ENCODE assay signal across 8 cellular contexts in the genomic region with DNA sequence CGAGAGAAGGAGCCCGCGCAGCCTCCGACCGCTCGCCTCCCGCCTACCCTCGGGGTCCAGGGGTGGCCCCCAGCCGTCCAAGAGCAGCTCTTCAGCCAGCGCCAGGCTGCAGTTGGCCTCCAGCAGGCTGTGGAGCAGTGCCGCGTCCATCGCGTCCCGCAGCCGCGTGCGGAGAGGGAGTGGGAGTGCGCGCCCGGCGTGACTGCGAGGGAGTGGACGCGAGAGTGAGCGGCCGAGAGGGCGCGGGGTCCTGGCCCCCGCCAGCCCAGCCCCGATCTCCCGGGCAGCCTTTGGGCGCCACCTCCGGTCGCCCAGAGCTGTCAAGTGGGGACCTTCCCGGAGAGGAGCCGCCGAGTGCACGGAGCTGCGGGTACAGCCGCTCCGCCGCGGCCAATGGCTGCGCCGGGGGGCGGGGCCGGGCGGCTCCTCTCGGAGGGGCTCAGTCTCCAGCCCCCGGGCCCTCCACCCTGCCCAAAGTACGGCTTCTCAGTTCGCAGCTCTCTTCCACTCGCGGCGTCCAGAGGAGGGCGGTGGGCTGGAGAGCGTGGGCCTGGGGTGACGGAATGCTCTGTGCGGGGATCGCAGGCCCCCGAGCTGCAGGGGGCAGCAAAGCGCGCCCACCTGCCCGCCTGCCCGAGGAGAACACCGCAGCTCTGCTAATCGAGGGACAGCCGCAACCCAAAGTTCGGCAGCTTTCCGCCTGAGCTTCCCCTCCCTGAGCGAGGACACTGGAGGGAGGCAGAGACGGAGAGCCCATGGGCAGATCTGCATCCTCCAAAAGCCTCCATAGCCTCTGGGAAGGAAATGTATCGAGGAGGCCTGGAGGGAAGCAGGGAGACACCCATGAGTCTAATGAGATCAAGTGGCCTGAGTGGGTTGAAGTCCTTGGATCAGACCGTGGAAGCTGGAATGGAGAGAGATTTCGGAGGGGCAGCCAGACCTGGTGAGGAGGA.
DNase-seq lines count a peak whose midpoint lies in the region; ATAC-seq lines count a peak whose summit lies in the region.

TSS of gene CRHR2 (minus strand) at position 326 of the 953 bp plus-strand sequence. CDS start at position 150, 176 bp downstream.

- H3K36me3 ChIP-seq in BLaER1 treated with 17β-estradiol and CSF1 and Interleukin-3, amounts not matched to agents 10 nM and 100 nM: no peaks in the 10 kb centered on the region
- H3K36me3 ChIP-seq in iPS-15b (ENCODE audit: control insufficient read depth, insufficient read depth, low read length): no peaks in the 10 kb centered on the region

- no peak within 1 kb of the TSS for H3K27ac ChIP-seq in BLaER1 treated with 17β-estradiol and CSF1 and Interleukin-3, amounts not matched to agents 10 nM and 100 nM

- peaks cover 30 to 44% (median 37%) of the 10 kb centered on the region in 11 experiments for H3K27me3 ChIP-seq in BLaER1 treated with 17β-estradiol and CSF1 and Interleukin-3, amounts not matched to agents 10 nM and 100 nM
- peaks cover 60% of the 10 kb centered on the region for H3K27me3 ChIP-seq in iPS-15b (ENCODE audit: control insufficient read depth, insufficient read depth, low read length)

- peak; percentile 51 for ATAC-seq in HG03354 (IDR thresholded peaks at IDR 0.05; ENCODE audit: poor library complexity, severe bottlenecking, unreplicated experiment)
- no peak for ATAC-seq in HG03378 (IDR thresholded peaks at IDR 0.05; ENCODE audit: unreplicated experiment)

- H4K20me1 ChIP-seq in BLaER1 treated with 17β-estradiol and CSF1 and Interleukin-3, amounts not matched to agents 10 nM and 100 nM: peaks cover 0 to 16% (median 0%) of the 10 kb centered on the region in 11 experiments; a peak in 1 of 22 replicates

- peak; percentile 9 for DNase-seq in activated naive CD4-positive, alpha-beta T cell treated with Interleukin-2 at 50 U/mL for 16 hours
- peak; percentile 22 for DNase-seq in stimulated activated CD4-positive, alpha-beta T cell treated with anti-CD3 and anti-CD28 coated beads, Interleukin-1b, Interleukin-23, amount 100 ng/mL, for 48 hours
- DNase-seq in NCI-H2029 treated with DMSO at 0.1 percent for 48 hours (lab: John Stamatoyannopoulos, UW) (no peak), inferior parietal cortex (ENCODE audit: extremely low spot score) (no peak)

- H3K4me2 ChIP-seq in BLaER1 treated with 17β-estradiol and CSF1 and Interleukin-3, amounts not matched to agents 10 nM and 100 nM: peak within 1 kb of the TSS; percentile 63 to 86 (median 77)

- peak within 1 kb of the TSS; percentile 33 to 62 (median 50) for H3K4me3 ChIP-seq in BLaER1 treated with 17β-estradiol and CSF1 and Interleukin-3, amounts not matched to agents 10 nM and 100 nM
- H3K4me3 ChIP-seq in iPS-15b (ENCODE audit: low read depth, low read length): peak within 1 kb of the TSS; percentile 70

- H3K9me3 ChIP-seq in BLaER1 treated with 17β-estradiol and CSF1 and Interleukin-3, amounts not matched to agents 10 nM and 100 nM (replicated peaks in 1 of 11): peaks cover 0 to 11% (median 8%) of the 10 kb centered on the region in 11 experiments; a peak in 12 of 22 replicates
- no peaks in the 10 kb centered on the region for H3K9me3 ChIP-seq in iPS-15b (ENCODE audit: control insufficient read depth, insufficient read depth, low read length)

- peak within 1 kb of the TSS in 4 of 11 experiments; percentile 11 to 38 (median 16); a peak in 3 of 22 replicates for H3K9ac ChIP-seq in BLaER1 treated with 17β-estradiol and CSF1 and Interleukin-3, amounts not matched to agents 10 nM and 100 nM
- H3K9ac ChIP-seq in iPS-15b (ENCODE audit: low read depth, low read length): no peak within 1 kb of the TSS

- peaks cover 7 to 51% (median 35%) of the 10 kb centered on the region in 10 experiments; a peak in 18 of 20 replicates for H3K4me1 ChIP-seq in BLaER1 treated with 17β-estradiol and CSF1 and Interleukin-3, amounts not matched to agents 10 nM and 100 nM
- peaks cover 12% of the 10 kb centered on the region for H3K4me1 ChIP-seq in iPS-15b (ENCODE audit: control insufficient read depth, insufficient read depth, low read length)

Comparison
In these comparisons a context has a peak if more than half of its experiments do, and no peak if none do; other contexts are left out.
1. DNase-seq: peak in activated naive CD4-positive, alpha-beta T cell treated with Interleukin-2 at 50 U/mL for 16 hours (single experiment) and stimulated activated CD4-positive, alpha-beta T cell treated with anti-CD3 and anti-CD28 coated beads, Interleukin-1b, Interleukin-23, amount 100 ng/mL, for 48 hours (single experiment); none in NCI-H2029 treated with DMSO at 0.1 percent for 48 hours (single experiment) and inferior parietal cortex (single experiment).